In genomic region chr5:64347308-64347707, GRCh38 we compare ENCODE assay signal across 1 cellular context.
TF ChIP-seq lines count a peak whose summit lies in the region.

No MANE protein-coding gene starts in this region.

TF ChIP-seq in HepG2, 621 proteins besides CTCF, POLR2A, EP300 and RAD21 (continued from another document):
- no peak for TF ChIP-seq FOXK1 (CRISPR knock-in tag; IDR thresholded peaks at IDR 0.05; ENCODE audit: borderline replicate concordance, low read depth)
- TF ChIP-seq GZF1 (CRISPR knock-in tag; IDR thresholded peaks at IDR 0.05) = no peak
- no peak for TF ChIP-seq ELF4 (CRISPR knock-in tag; IDR thresholded peaks at IDR 0.05; ENCODE audit: borderline replicate concordance)
